9 cellular contexts compared by ENCODE assay signal in the genomic region with DNA sequence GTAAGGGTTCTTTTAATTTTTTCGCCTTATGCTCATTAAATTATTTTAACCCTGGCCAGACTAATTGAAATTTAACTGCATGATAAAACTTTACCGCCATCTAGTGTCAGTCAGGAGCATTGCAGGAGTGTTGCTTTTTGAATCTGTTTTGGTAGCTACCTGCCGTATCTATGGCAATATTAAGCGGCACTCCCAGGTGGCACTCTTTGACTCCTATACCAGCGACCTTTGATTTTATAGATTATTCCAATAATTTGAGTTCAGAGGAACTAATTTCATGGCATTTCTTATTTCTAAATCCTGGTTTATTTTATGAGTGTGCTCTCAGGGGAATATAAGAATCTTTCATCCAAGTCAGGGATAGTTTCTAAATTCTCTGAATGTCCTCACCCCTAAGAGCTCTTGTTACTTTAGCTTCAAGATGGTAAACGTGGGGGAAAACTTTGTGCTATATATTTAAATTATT.
DNase-seq lines count a peak whose midpoint lies in the region; ATAC-seq and TF ChIP-seq lines count a peak whose summit lies in the region.
"Had no signal": no experiment of that assay in that cellular context is flagged by ENCODE, and none has a peak within 500 bp of the region (broad histone marks: within the 10 kb centered on the region; RNA-seq: fewer than 3 reads in every experiment).

No MANE protein-coding gene starts in this region.

- no peak overlapping the region for H2BK5ac ChIP-seq in neuronal stem cell (ENCODE audit: low read length)

- H3K4me1 ChIP-seq in neuronal stem cell (ENCODE audit: control insufficient read depth in 2 of 2, insufficient read depth in 1 of 2, low read depth in 1 of 2, low read length in 2 of 2), result peaks cover 0 to 4% of the 10 kb centered on the region in 2 donors
- no peaks in the 10 kb centered on the region for H3K4me1 ChIP-seq in uterus

- no peak overlapping the region for H3K4me2 ChIP-seq in neuronal stem cell (ENCODE audit: insufficient read depth, low read length, poor library complexity, severe bottlenecking)
- H3K4me2 ChIP-seq: BLaER1 had no signal

- H3K14ac ChIP-seq in neuronal stem cell (ENCODE audit: low read length), result no peak overlapping the region

- no peak overlapping the region for H2BK15ac ChIP-seq in neuronal stem cell (ENCODE audit: low read length)

- no peak overlapping the region for H2AFZ ChIP-seq in neuronal stem cell (ENCODE audit: low read length)

- no peak overlapping the region; the same call in 1 of the 2 replicates for H3K4me3 Mint-ChIP-seq in HFFc6

- no peak overlapping the region for H2AK5ac ChIP-seq in neuronal stem cell (ENCODE audit: low read depth, low read length)

- H3K9me3 Mint-ChIP-seq in HFFc6, result no peaks in the 10 kb centered on the region

- no peaks in the 10 kb centered on the region for H3K36me3 Mint-ChIP-seq in HFFc6 (ENCODE audit: low read depth)

- peak; percentile 83 for ATAC-seq in esophagus mucosa

- peaks cover 0 to 4% (median 0%) of the 10 kb centered on the region in 3 experiments for H3K27me3 ChIP-seq in neuronal stem cell (ENCODE audit: control insufficient read depth in 3 of 3, insufficient read depth in 3 of 3, low read depth in 1 of 3, low read length in 3 of 3)
- H3K27me3 ChIP-seq in uterus, result no peaks in the 10 kb centered on the region
- H3K27me3 ChIP-seq: BLaER1 had no signal

- peaks cover 2% of the 10 kb centered on the region for H3K27me3 Mint-ChIP-seq in HFFc6 (ENCODE audit: insufficient read depth)

- no peak overlapping the region for H3K4ac ChIP-seq in neuronal stem cell (ENCODE audit: low read length)

- no peak overlapping the region for H3K23ac ChIP-seq in neuronal stem cell (ENCODE audit: low read depth, low read length, poor library complexity)

- DNase-seq in DMS 273 (lab: John Stamatoyannopoulos, UW; ENCODE audit: unreplicated experiment), result peak; percentile 77
- no peak for DNase-seq in DMS 273 treated with DMSO at 0.1 percent for 48 hours (lab: John Stamatoyannopoulos, UW)
- DNase-seq in HFFc6, result peak; percentile 36
- DNase-seq in NCI-H2081 treated with DMSO at 0.1 percent for 48 hours (lab: John Stamatoyannopoulos, UW), result peak; percentile 51
- DNase-seq in activated CD4-positive, alpha-beta T cell treated with anti-CD3 and anti-CD28 coated beads for 48 hours, result peak; percentile 56
- DNase-seq in neuronal stem cell (ENCODE audit: low spot score), result peak; percentile 52
- DNase-seq in uterus, result peak in 1 of 2 donors; percentile 56

- peaks cover 44% of the 10 kb centered on the region for H3K4me1 Mint-ChIP-seq in HFFc6 (ENCODE audit: low read depth)

- H3K27ac Mint-ChIP-seq in HFFc6, result no peak overlapping the region

- H3K27ac ChIP-seq in neuronal stem cell (replicated peaks; ENCODE audit: low read length), result no peak overlapping the region
- H3K27ac ChIP-seq in uterus, result peak overlapping the region in 1 of 2 donors; percentile 55
- H3K27ac ChIP-seq: BLaER1 had no signal

- no peak for TF ChIP-seq POLR2A in uterus (IDR thresholded peaks at IDR 0.05)

- H3K36me3 ChIP-seq in neuronal stem cell (replicated peaks in 1 of 2; ENCODE audit: control insufficient read depth in 2 of 2, insufficient read depth in 2 of 2, low read length in 2 of 2), result no peaks in the 10 kb centered on the region
- no peaks in the 10 kb centered on the region for H3K36me3 ChIP-seq in uterus
- H3K36me3 ChIP-seq: BLaER1 had no signal

- no peak overlapping the region for H2BK120ac ChIP-seq in neuronal stem cell (ENCODE audit: low read depth, low read length)

- no peak overlapping the region for H3K9ac ChIP-seq in neuronal stem cell (ENCODE audit: low read depth, low read length, poor library complexity)
- H3K9ac ChIP-seq: BLaER1 had no signal

- intact Hi-C loops in uterus (cut with DNase I; ENCODE audit: low total_unique reads), result no loop called here

- H3K18ac ChIP-seq in neuronal stem cell (ENCODE audit: low read length), result no peak overlapping the region

- no CpG with 5 or more reads among the region's 6 CpGs for WGBS in neuronal stem cell (ENCODE audit: extremely low coverage in 2 of 2, insufficient read length in 2 of 2, insufficient replicate concordance in 1 of 2), 2 donors

- no peaks in the 10 kb centered on the region for H3K79me1 ChIP-seq in neuronal stem cell (ENCODE audit: low read depth, low read length)

- no peak overlapping the region for H4K91ac ChIP-seq in neuronal stem cell (ENCODE audit: low read depth, low read length, poor library complexity)

- no peak overlapping the region for H2BK12ac ChIP-seq in neuronal stem cell (ENCODE audit: low read length)

- H3K4me3 ChIP-seq in neuronal stem cell (ENCODE audit: low read length in 2 of 2) (no peak overlapping the region), uterus (no peak overlapping the region)
- H3K4me3 ChIP-seq: BLaER1 had no signal

- no peak overlapping the region for H4K8ac ChIP-seq in neuronal stem cell (ENCODE audit: low read depth, low read length)

- H3K9me3 ChIP-seq in neuronal stem cell (replicated peaks in 1 of 2; ENCODE audit: control insufficient read depth in 2 of 2, insufficient read depth in 1 of 2, low read depth in 1 of 2, low read length in 2 of 2) (no peaks in the 10 kb centered on the region), uterus (no peaks in the 10 kb centered on the region)
- H3K9me3 ChIP-seq: BLaER1 had no signal

- TF ChIP-seq CTCF in HFFc6 (IDR thresholded peaks at IDR 0.05) (peak; percentile 99), uterus (IDR thresholded peaks at IDR 0.05) (peak; percentile 87 to 98 (median 96))
